18 cellular contexts compared by ENCODE assay signal in the genomic region with DNA sequence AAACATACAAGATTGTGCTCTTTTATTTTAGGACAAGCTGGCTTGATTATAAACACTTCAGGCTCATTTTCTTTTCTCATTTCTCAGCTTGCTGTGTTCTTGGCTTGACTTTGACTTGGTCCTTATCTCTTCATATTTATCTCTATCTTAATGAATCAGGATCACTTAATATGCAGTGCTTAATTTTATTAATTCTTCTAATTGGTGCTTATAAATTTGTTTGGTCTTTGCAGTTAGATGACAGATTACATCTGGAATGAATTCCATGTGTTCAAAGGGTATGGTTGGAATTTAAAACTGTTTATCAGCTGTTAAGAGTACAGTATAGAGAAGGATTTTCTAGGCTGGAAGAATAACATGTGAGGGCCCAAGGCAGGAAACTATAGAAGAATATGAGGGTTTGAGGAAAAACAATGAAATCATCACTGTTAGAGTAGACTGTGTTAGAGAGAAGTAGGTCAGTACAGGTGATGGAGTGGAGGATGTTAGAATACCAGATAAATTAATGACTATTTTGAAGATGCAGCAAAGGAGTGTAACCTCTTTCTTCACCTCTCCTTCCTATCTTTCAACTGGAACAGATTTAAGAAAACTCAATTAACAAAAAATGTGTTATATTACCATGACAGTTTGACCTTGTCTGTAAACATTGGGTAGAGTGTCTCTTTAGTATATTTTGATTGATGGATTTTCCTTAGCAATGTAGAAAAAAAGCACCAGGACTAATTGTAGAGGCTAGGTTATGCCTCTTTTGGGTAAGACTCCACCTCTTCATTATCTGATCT.
DNase-seq lines count a peak whose midpoint lies in the region; ATAC-seq, FAIRE-seq and TF ChIP-seq lines count a peak whose summit lies in the region.
"Had no signal": no experiment of that assay in that cellular context is flagged by ENCODE, and none has a peak within 500 bp of the region (broad histone marks: within the 10 kb centered on the region; RNA-seq: fewer than 3 reads in every experiment).

No MANE protein-coding gene starts in this region.

- peaks cover 0 to 2% of the 10 kb centered on the region in 2 experiments for H3K36me3 ChIP-seq in keratinocyte (ENCODE audit: control insufficient read depth in 2 of 2, extremely low read depth in 1 of 2, insufficient read depth in 2 of 2, low read length in 2 of 2)
- H3K36me3 ChIP-seq: neural progenitor cell had no signal

- peak overlapping the region; percentile 3 for H3K27ac Mint-ChIP-seq in activated T-cell treated with anti-CD3 and anti-CD28 coated beads, Interleukin-2, amount 50 U/mL, for 24 hours
- peak overlapping the region; percentile 27 for H3K27ac Mint-ChIP-seq in T-helper 17 cell
- H3K27ac Mint-ChIP-seq: neural progenitor cell had no signal

- no peaks in the 10 kb centered on the region for H3K9me1 ChIP-seq in keratinocyte (ENCODE audit: control insufficient read depth, extremely low read depth, insufficient read depth, low read length)

- H3K27ac ChIP-seq in keratinocyte (ENCODE audit: control insufficient read depth, insufficient read depth, low read length), result no peak overlapping the region
- peak overlapping the region; percentile 22 for H3K27ac ChIP-seq in temporal lobe (ENCODE audit: low read depth, low read length)
- H3K27ac ChIP-seq: neural progenitor cell had no signal

- peaks cover 5% of the 10 kb centered on the region for H3K36me3 Mint-ChIP-seq in activated T-cell treated with anti-CD3 and anti-CD28 coated beads, Interleukin-2, amount 50 U/mL, for 24 hours (ENCODE audit: low read depth)
- peaks cover 2% of the 10 kb centered on the region for H3K36me3 Mint-ChIP-seq in T-helper 17 cell (ENCODE audit: low read depth)

- no peak for FAIRE-seq in keratinocyte (lab: Jason Lieb, UNC)
- FAIRE-seq: RCC 7860 had no signal

- H3K4me2 ChIP-seq in keratinocyte (ENCODE audit: control insufficient read depth, extremely low read depth, insufficient read depth, low read depth, low read length), result peak overlapping the region; percentile 26
- H3K4me2 ChIP-seq: neural progenitor cell had no signal

- H3K4me1 ChIP-seq in keratinocyte (ENCODE audit: control insufficient read depth, extremely low read depth, insufficient read depth, low read length), result peaks cover 26% of the 10 kb centered on the region

- DNase-seq in activated T-cell treated with anti-CD3 and anti-CD28 coated beads, Interleukin-2, amount 50 U/mL, for 24 hours, result no peak
- no peak for DNase-seq in activated T-cell treated with anti-CD3 and anti-CD28 coated beads, Interleukin-2, amount 50 U/mL, for 1 hour
- no peak for DNase-seq in T-helper 17 cell
- no peak for DNase-seq in keratinocyte (ENCODE audit: low read depth, low spot score)
- no peak for DNase-seq in DMS153 treated with DMSO at 0.1 percent for 48 hours (lab: John Stamatoyannopoulos, UW; ENCODE audit: unreplicated experiment)
- no peak for DNase-seq in NCI-H2107 (lab: John Stamatoyannopoulos, UW)
- DNase-seq in NCI-H748 treated with DMSO at 0.1 percent for 48 hours (lab: John Stamatoyannopoulos, UW), result no peak
- DNase-seq: activated CD4-positive, alpha-beta T cell treated with anti-CD3 and anti-CD28 coated beads, Interleukin-2, amount 50 U/mL, for 48 hours; activated effector memory CD4-positive, alpha-beta T cell treated with Interleukin-2 at 50 U/mL for 16 hours; DMS79 treated with DMSO at 0.1 percent for 48 hours; left cardiac atrium; NCI-H1417 treated with DMSO at 0.1 percent for 48 hours; NCI-H510A treated with DMSO at 0.1 percent for 48 hours; T-helper 9 cell had no signal

- peaks cover 14% of the 10 kb centered on the region for H3K4me1 Mint-ChIP-seq in activated T-cell treated with anti-CD3 and anti-CD28 coated beads, Interleukin-2, amount 50 U/mL, for 24 hours (ENCODE audit: low read depth)
- H3K4me1 Mint-ChIP-seq in T-helper 17 cell, result peaks cover 16% of the 10 kb centered on the region

- no peaks in the 10 kb centered on the region for H4K20me1 ChIP-seq in keratinocyte (ENCODE audit: control insufficient read depth, extremely low read depth, insufficient read depth, low read length)

- H3K4me3 Mint-ChIP-seq in activated T-cell treated with anti-CD3 and anti-CD28 coated beads, Interleukin-2, amount 50 U/mL, for 24 hours, result no peak overlapping the region
- H3K4me3 Mint-ChIP-seq in T-helper 17 cell, result no peak overlapping the region
- H3K4me3 Mint-ChIP-seq: neural progenitor cell had no signal

- H3K27me3 Mint-ChIP-seq in activated T-cell treated with anti-CD3 and anti-CD28 coated beads, Interleukin-2, amount 50 U/mL, for 24 hours, result no peaks in the 10 kb centered on the region
- no peaks in the 10 kb centered on the region for H3K27me3 Mint-ChIP-seq in T-helper 17 cell

- no peak overlapping the region for H2AFZ ChIP-seq in keratinocyte (ENCODE audit: control insufficient read depth, low read length)
- H2AFZ ChIP-seq: neural progenitor cell had no signal

- no peak overlapping the region for H3K9ac ChIP-seq in keratinocyte (ENCODE audit: control insufficient read depth, extremely low read depth, insufficient read depth, low read length)
- H3K9ac ChIP-seq: neural progenitor cell had no signal

- H3K9me3 ChIP-seq in T-helper 17 cell (ENCODE audit: control insufficient read depth, low read length, poor library complexity, severe bottlenecking) (no peaks in the 10 kb centered on the region), keratinocyte (ENCODE audit: control insufficient read depth, low read depth, low read length) (no peaks in the 10 kb centered on the region)

- no peaks in the 10 kb centered on the region for H3K79me2 ChIP-seq in keratinocyte (ENCODE audit: control insufficient read depth, insufficient read depth, low read length)

- TF ChIP-seq CTCF in keratinocyte (optimal IDR thresholded peaks at IDR 0.05 in 1 of 3, IDR thresholded peaks at IDR 0.05 in 1 of 3, conservative IDR thresholded peaks at IDR 0.05 in 1 of 3; ENCODE audit: extremely low read depth in 1 of 3, insufficient read depth in 2 of 3, low read length in 3 of 3), result no peak

- ATAC-seq in T-helper 17 cell, result no peak

- dilution Hi-C loops in keratinocyte (cut with MboI; ENCODE audit: extremely low pct_ligation_motif_present, low sequenced_read_pairs), result no loop called here

- no peaks in the 10 kb centered on the region for H3K9me3 Mint-ChIP-seq in activated T-cell treated with anti-CD3 and anti-CD28 coated beads, Interleukin-2, amount 50 U/mL, for 24 hours

- H3K27me3 ChIP-seq in keratinocyte (ENCODE audit: control insufficient read depth, extremely low read depth, insufficient read depth, low read length), result no peaks in the 10 kb centered on the region
- H3K27me3 ChIP-seq: neural progenitor cell had no signal

- no peak overlapping the region for H3K4me3 ChIP-seq in keratinocyte (ENCODE audit: control insufficient read depth in 2 of 3, extremely low read depth in 1 of 3, insufficient read depth in 2 of 3, low read depth in 1 of 3, low read length in 3 of 3)
- H3K4me3 ChIP-seq: neural progenitor cell, skin epidermis had no signal
